ENCODE assay signal across 8 cellular contexts in the genomic region with DNA sequence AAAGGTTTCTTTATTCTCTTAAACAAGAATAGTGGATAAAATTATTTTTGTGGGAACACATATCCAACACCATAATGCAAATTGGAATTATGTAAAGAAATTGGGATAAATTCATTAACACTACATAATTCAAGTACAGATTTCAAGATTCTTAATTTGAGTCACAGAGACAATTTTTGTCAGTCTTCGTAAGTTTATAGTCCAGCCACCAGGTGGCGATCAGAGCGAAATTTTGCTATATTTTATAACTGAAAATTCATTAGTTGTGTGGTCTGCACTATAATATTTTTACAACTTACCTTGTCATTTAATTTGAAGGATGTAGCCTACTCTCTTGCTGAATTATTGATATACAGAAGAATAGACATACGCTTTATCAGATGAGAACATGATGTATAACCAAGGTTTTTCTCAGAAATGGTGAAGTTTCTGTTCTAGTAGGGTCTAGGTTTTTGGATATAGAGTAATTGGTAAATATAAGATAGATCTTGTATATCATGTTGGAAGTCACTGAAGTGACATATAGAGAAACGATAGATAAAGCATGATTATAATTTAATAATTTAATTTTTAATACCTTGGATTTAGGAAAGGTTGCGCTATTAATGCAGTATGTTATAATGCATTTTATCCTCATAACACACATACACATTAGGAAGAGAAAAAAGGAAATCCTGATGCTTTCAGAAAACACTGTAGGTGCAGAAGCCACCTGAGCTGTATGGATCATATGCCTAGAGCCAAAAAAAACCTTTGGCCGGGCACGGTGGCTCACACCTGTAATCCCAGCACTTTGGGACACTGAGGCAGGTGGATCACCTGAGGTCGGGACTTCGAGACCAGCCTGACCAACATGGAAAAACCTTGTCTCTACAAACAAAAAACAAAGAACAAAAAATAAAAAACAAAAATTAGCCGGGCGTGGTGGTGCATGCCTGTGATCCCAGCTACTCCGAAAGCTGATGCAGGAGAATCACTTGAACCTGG. TPM values are rescaled to one million over a fixed set of nuclear protein-coding genes. Genes with fewer than 3 reads are reported as not detected.
DNase-seq lines count a peak whose midpoint lies in the region; ATAC-seq and TF ChIP-seq lines count a peak whose summit lies in the region.

No MANE protein-coding gene starts in this region.

- H3K27ac ChIP-seq in mesendoderm (ENCODE audit: low read depth, low read length), result no peak overlapping the region

- no peaks in the 10 kb centered on the region for H3K27me3 ChIP-seq in mesendoderm (ENCODE audit: insufficient read depth, low read length, poor library complexity)

- no peak overlapping the region for H3K18ac ChIP-seq in mesendoderm (ENCODE audit: low read length)

- H3K9ac ChIP-seq in mesendoderm (ENCODE audit: low read length), result no peak overlapping the region

- H2BK120ac ChIP-seq in mesendoderm (ENCODE audit: low read depth, low read length), result no peak overlapping the region

- no peak overlapping the region for H3K4me2 ChIP-seq in mesendoderm (ENCODE audit: low read length)

- no peak overlapping the region for H2BK5ac ChIP-seq in mesendoderm (ENCODE audit: low read length)

- H3K56ac ChIP-seq in mesendoderm (ENCODE audit: low read length), result no peak overlapping the region

- H4K8ac ChIP-seq in mesendoderm (ENCODE audit: low read depth, low read length), result no peak overlapping the region

- DNase-seq in CD1c-positive myeloid dendritic cell (ENCODE audit: extremely low spot score) (peak; percentile 67), NCI-H1694 treated with DMSO at 0.1 percent for 48 hours (lab: John Stamatoyannopoulos, UW) (peak; percentile 22), fibroblast of the conjunctiva (ENCODE audit: low read depth) (peak; percentile 40), retinal pigment epithelial cell (ENCODE audit: low read depth) (no peak), mesendoderm (no peak)
- DNase-seq in activated CD8-positive, alpha-beta memory T cell treated with anti-CD3 and anti-CD28 coated beads, Interleukin-2, amount 50 U/mL, for 1 hour (ENCODE audit: extremely low read depth), result peak; percentile 3

- no peak overlapping the region for H3K23ac ChIP-seq in mesendoderm (ENCODE audit: low read length)

- H3K4ac ChIP-seq in mesendoderm (ENCODE audit: low read depth, low read length), result no peak overlapping the region

- 100% methylated on average over 1 of the region's 13 CpGs for WGBS in mesendoderm (ENCODE audit: extremely low coverage, insufficient coverage, low lambda C conversion rate)

- H3K36me3 ChIP-seq in mesendoderm (ENCODE audit: control insufficient read depth, insufficient read depth, low read length), result peaks cover 1% of the 10 kb centered on the region

- no peaks in the 10 kb centered on the region for H3K79me1 ChIP-seq in mesendoderm (ENCODE audit: low read length)

- H3K4me3 ChIP-seq in retinal pigment epithelial cell (ENCODE audit: low read length) (no peak overlapping the region), mesendoderm (ENCODE audit: low read length) (no peak overlapping the region)

- H3K4me1 ChIP-seq in mesendoderm (ENCODE audit: control insufficient read depth, low read depth, low read length), result no peaks in the 10 kb centered on the region

- no peak overlapping the region for H2AK5ac ChIP-seq in mesendoderm (ENCODE audit: low read length)

- peak; percentile 43 for ATAC-seq in GM18858 (IDR thresholded peaks at IDR 0.05; ENCODE audit: unreplicated experiment)
- no peak for ATAC-seq in GM21619 (IDR thresholded peaks at IDR 0.05; ENCODE audit: unreplicated experiment)

- peak; percentile 62 for TF ChIP-seq CTCF in retinal pigment epithelial cell (conservative IDR thresholded peaks at IDR 0.05; ENCODE audit: low read depth, low read length)

- no peaks in the 10 kb centered on the region for H3K79me2 ChIP-seq in mesendoderm (ENCODE audit: control insufficient read depth, insufficient read depth, low read length)

- no peak overlapping the region for H4K5ac ChIP-seq in mesendoderm (ENCODE audit: low read length)

- H2BK15ac ChIP-seq in mesendoderm (replicated peaks; ENCODE audit: low read depth), result no peak overlapping the region

RNA-seq across cellular contexts. Expression of a gene that starts 31.7 kb away (rescaled TPM):
- polyA plus RNA-seq in mesendoderm (2013, experiment 1 of 2), result 4.7 TPM
- 3.9 TPM for polyA plus RNA-seq in mesendoderm (2013, experiment 2 of 2)

RNA-seq across cellular contexts. Expression of a gene that starts 58.2 kb away (rescaled TPM):
- 29.3 TPM for polyA plus RNA-seq in mesendoderm (2013, experiment 1 of 2)
- 28.9 TPM for polyA plus RNA-seq in mesendoderm (2013, experiment 2 of 2)

Comparison
In these comparisons a context has a peak if more than half of its experiments do, and no peak if none do; other contexts are left out.
1. DNase-seq: peak in CD1c-positive myeloid dendritic cell (single experiment), NCI-H1694 treated with DMSO at 0.1 percent for 48 hours (single experiment), activated CD8-positive, alpha-beta memory T cell treated with anti-CD3 and anti-CD28 coated beads, Interleukin-2, amount 50 U/mL, for 1 hour (single experiment) and fibroblast of the conjunctiva (single experiment); none in retinal pigment epithelial cell (single experiment) and mesendoderm (single experiment).